Comparison of ENCODE assay signal across 1 cellular context in genomic region chr11:3057069-3057963, GRCh38.
TF ChIP-seq lines count a peak whose summit lies in the region.

CARS1 (minus strand) TSS chr11:3057423; CDS start chr11:3057367, 56 bp downstream.

TF ChIP-seq in K562, 482 proteins besides CTCF, POLR2A, EP300 and RAD21 (continued from another document and continues in another):
- TF ChIP-seq TAF9B (IDR thresholded peaks at IDR 0.05; ENCODE audit: partially characterized antibody) (peak; percentile 92), CLOCK (CRISPR knock-in tag; IDR thresholded peaks at IDR 0.05; ENCODE audit: borderline replicate concordance) (no peak), HDAC6 (IDR thresholded peaks at IDR 0.05; ENCODE audit: low read depth, low read length) (no peak), POLR2AphosphoS5 (IDR thresholded peaks at IDR 0.05; ENCODE audit: control insufficient read depth, insufficient read depth, low read depth, low read length) (peak; percentile 62; the same call in 1 of the 2 replicates), ILK (tag; IDR thresholded peaks at IDR 0.05; ENCODE audit: borderline replicate concordance, low read depth) (no peak), ARID4B (CRISPR knock-in tag; IDR thresholded peaks at IDR 0.05) (peak; percentile 97), HOXB6 (CRISPR knock-in tag; IDR thresholded peaks at IDR 0.05; ENCODE audit: borderline replicate concordance) (no peak), NCOA6 (IDR thresholded peaks at IDR 0.05) (no peak), MTA2 (IDR thresholded peaks at IDR 0.05; ENCODE audit: low read depth) (no peak), TAL1 (IDR thresholded peaks at IDR 0.05) (no peak), DIDO1 (tag; IDR thresholded peaks at IDR 0.05; ENCODE audit: low read depth) (no peak), CREB1 (IDR thresholded peaks at IDR 0.05) (peak; percentile 42; the same call in 1 of the 2 replicates), CREB1 (CRISPR knock-in tag; IDR thresholded peaks at IDR 0.05) (peak; percentile 73; the same call in 1 of the 2 replicates), ZNF24 (IDR thresholded peaks at IDR 0.05) (no peak), XRCC3 (IDR thresholded peaks at IDR 0.05) (no peak), HMGN3 (IDR thresholded peaks at IDR 0.05; ENCODE audit: borderline replicate concordance, extremely low read depth, insufficient read length, low read depth, low read length) (peak; percentile 88), CEBPZ (IDR thresholded peaks at IDR 0.05; ENCODE audit: borderline replicate concordance, low read depth, low read length) (no peak), NFE2 (IDR thresholded peaks at IDR 0.05; ENCODE audit: low read depth) (no peak), E2F3 (CRISPR knock-in tag; IDR thresholded peaks at IDR 0.05) (peak; percentile 57; the same call in 1 of the 2 replicates), SIN3B (IDR thresholded peaks at IDR 0.05; ENCODE audit: low read depth) (peak; percentile 59; the same call in 1 of the 2 replicates), FOXP4 (CRISPR knock-in tag; IDR thresholded peaks at IDR 0.05; ENCODE audit: borderline replicate concordance) (no peak), PHB (CRISPR knock-in tag; IDR thresholded peaks at IDR 0.05) (no peak), POLR2G (IDR thresholded peaks at IDR 0.05; ENCODE audit: low read depth, low read length) (peak; percentile 99), CHD2 (IDR thresholded peaks at IDR 0.05; ENCODE audit: low read depth, low read length) (peak; percentile 44), GATA2 (CRISPR knock-in tag; IDR thresholded peaks at IDR 0.05) (no peak), ETV1 (tag; conservative IDR thresholded peaks at IDR 0.05; ENCODE audit: low read depth) (peak; percentile 99), CBX8 (IDR thresholded peaks at IDR 0.05; ENCODE audit: borderline replicate concordance, extremely low read depth, low read depth, low read length, poor library complexity, severe bottlenecking) (no peak), POLR2B (IDR thresholded peaks at IDR 0.05; ENCODE audit: low read depth, partially characterized antibody) (peak; percentile 50), ERF (CRISPR knock-in tag; IDR thresholded peaks at IDR 0.05) (no peak), NCOA4 (IDR thresholded peaks at IDR 0.05; ENCODE audit: partially characterized antibody) (no peak), SRSF1 (IDR thresholded peaks at IDR 0.05; ENCODE audit: low read depth, low read length) (0 out of 2 replicates have a peak, but pooled peaks have one; percentile 35), PREB (CRISPR knock-in tag; IDR thresholded peaks at IDR 0.05) (no peak), ZBTB7A (IDR thresholded peaks at IDR 0.05; ENCODE audit: borderline replicate concordance, control insufficient read depth, low read depth, low read length) (no peak; the same call in 1 of the 2 replicates), MYBL2 (IDR thresholded peaks at IDR 0.05; ENCODE audit: low read depth) (no peak), MYBL2 (CRISPR knock-in tag; IDR thresholded peaks at IDR 0.05; ENCODE audit: borderline replicate concordance) (no peak), PBX2 (CRISPR knock-in tag; IDR thresholded peaks at IDR 0.05; ENCODE audit: low read depth) (no peak), PBX2 (tag; conservative IDR thresholded peaks at IDR 0.05; ENCODE audit: low read depth) (no peak), ZNF124 (CRISPR knock-in tag; IDR thresholded peaks at IDR 0.05) (no peak), TFAP4 (CRISPR knock-in tag; IDR thresholded peaks at IDR 0.05; ENCODE audit: borderline replicate concordance) (peak; percentile 96), ZNF274 (IDR thresholded peaks at IDR 0.05; ENCODE audit: borderline replicate concordance, low read depth, low read length) (no peak), CREB5 (CRISPR knock-in tag; IDR thresholded peaks at IDR 0.05) (no peak), PTRF (tag; IDR thresholded peaks at IDR 0.05) (no peak), SP1 (CRISPR knock-in tag; IDR thresholded peaks at IDR 0.05) (peak; percentile 59; the same call in 1 of the 2 replicates), ZNF589 (CRISPR knock-in tag; IDR thresholded peaks at IDR 0.05; ENCODE audit: low read depth) (no peak), ZNF717 (CRISPR knock-in tag; IDR thresholded peaks at IDR 0.05) (no peak), NFYB (IDR thresholded peaks at IDR 0.05; ENCODE audit: extremely low read depth, insufficient read length) (no peak), PTBP1 (IDR thresholded peaks at IDR 0.05; ENCODE audit: low read depth, low read length) (no peak), ZNF830 (CRISPR knock-in tag; IDR thresholded peaks at IDR 0.05) (no peak), ZNF174 (CRISPR knock-in tag; IDR thresholded peaks at IDR 0.05) (no peak), FOXA1 (IDR thresholded peaks at IDR 0.05; ENCODE audit: borderline replicate concordance) (no peak)
